ENCODE assay signal across 19 cellular contexts in genomic region chr5:14614490-14614889, GRCh38.
"Had no signal": no experiment of that assay in that cellular context is flagged by ENCODE, and none has a peak within 500 bp of the region (broad histone marks: within the 10 kb centered on the region; RNA-seq: fewer than 3 reads in every experiment).

No MANE protein-coding gene starts in this region.

- H3K27me3 ChIP-seq: dorsolateral prefrontal cortex, spleen, tibial artery had no signal

- H3K9me3 ChIP-seq: prostate gland, spleen, tibial artery had no signal

- H3K4me3 ChIP-seq: coronary artery, dorsolateral prefrontal cortex, prostate gland, spleen, tibial artery had no signal

- FAIRE-seq: frontal cortex had no signal

- ATAC-seq: esophagus mucosa; left lobe of liver; naive thymus-derived CD4-positive, alpha-beta T cell; sciatic nerve; stimulated activated memory B cell treated with anti-CD40 and anti-IgM and Interleukin-4, amounts not matched to agents 10 μg/mL and 1 μg/mL and 100 μg/mL, for 72 hours had no signal

- DNase-seq: dorsolateral prefrontal cortex; effector CD8-positive, alpha-beta T cell; islet precursor cell; mammary epithelial cell; naive thymus-derived CD4-positive, alpha-beta T cell; nephron progenitor cell; spleen; stimulated activated CD4-positive, alpha-beta T cell treated with anti-CD3 and anti-CD28 coated beads, Interleukin-15, amount 100 ng/mL, for 24 hours; stimulated activated CD4-positive, alpha-beta T cell treated with anti-CD3 and anti-CD28 coated beads, Interleukin-1b, Interleukin-23, amount 100 ng/mL, for 48 hours; stimulated activated CD4-positive, alpha-beta T cell treated with anti-CD3 and anti-CD28 coated beads, Interleukin-4, amount 100 ng/mL, for 24 hours; tibial artery had no signal

- H3K36me3 ChIP-seq: prostate gland, tibial artery had no signal

- H3K27ac ChIP-seq: coronary artery, dorsolateral prefrontal cortex, parathyroid adenoma, spleen, tibial artery had no signal

- H3K4me1 ChIP-seq: parathyroid adenoma, prostate gland, spleen, tibial artery had no signal
